20 cellular contexts compared by ENCODE assay signal in the genomic region with DNA sequence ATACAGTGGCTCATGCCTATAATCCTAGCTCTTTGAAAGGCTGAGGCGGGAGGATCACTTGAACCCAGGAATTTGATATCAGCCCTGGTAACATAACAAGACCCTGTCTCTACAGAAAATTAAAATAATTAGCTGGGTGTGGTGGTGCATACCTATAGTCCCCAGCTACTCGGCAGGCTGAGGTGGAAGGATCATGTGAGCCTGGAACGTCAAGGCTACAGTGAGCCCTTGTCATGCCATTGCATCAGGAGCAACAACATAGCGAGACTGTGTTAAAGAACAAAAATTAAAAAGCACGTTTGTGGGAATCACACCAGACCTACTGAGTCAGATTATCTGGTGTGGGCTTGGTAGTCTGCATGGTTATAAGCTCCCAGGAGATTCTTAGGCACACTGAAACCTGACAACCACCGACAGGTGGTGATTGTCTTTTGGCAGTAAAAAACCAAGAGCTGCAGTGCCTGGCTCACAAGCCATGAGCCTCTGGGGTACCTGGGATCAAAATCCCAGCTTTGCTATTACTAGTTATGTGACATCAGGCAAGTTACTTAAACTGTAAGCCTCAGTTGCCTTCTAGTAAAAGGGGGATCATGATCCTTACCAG.
DNase-seq lines count a peak whose midpoint lies in the region; ATAC-seq and TF ChIP-seq lines count a peak whose summit lies in the region.
"Had no signal": no experiment of that assay in that cellular context is flagged by ENCODE, and none has a peak within 500 bp of the region (broad histone marks: within the 10 kb centered on the region; RNA-seq: fewer than 3 reads in every experiment).

No MANE protein-coding gene starts in this region.

- no peak for TF ChIP-seq CTCF in left lung (IDR thresholded peaks at IDR 0.05)
- no peak for TF ChIP-seq CTCF in chondrocyte (IDR thresholded peaks at IDR 0.05)
- TF ChIP-seq CTCF in osteoblast (IDR thresholded peaks at IDR 0.05; ENCODE audit: extremely low read depth, low read depth, low read length): no peak

- H3K4me3 ChIP-seq in SJCRH30 (no peak overlapping the region), left lung (no peak overlapping the region), osteoblast (ENCODE audit: insufficient read depth, low read length) (no peak overlapping the region)
- H3K4me3 ChIP-seq: A549, BLaER1 had no signal

- no peaks in the 10 kb centered on the region for H3K9me3 Mint-ChIP-seq in chondrocyte (ENCODE audit: low read depth)
- H3K9me3 Mint-ChIP-seq: CD8-positive, alpha-beta T cell had no signal

- no peak overlapping the region for H3K4me3 Mint-ChIP-seq in chondrocyte (ENCODE audit: unreplicated experiment)
- H3K4me3 Mint-ChIP-seq: CD8-positive, alpha-beta T cell; T-helper 17 cell had no signal

- H3K4me2 ChIP-seq in osteoblast (ENCODE audit: insufficient read depth, low read length): no peak overlapping the region
- H3K4me2 ChIP-seq: A549, BLaER1 had no signal

- ATAC-seq in left lung (peak; percentile 15), GM18861 (IDR thresholded peaks at IDR 0.05; ENCODE audit: unreplicated experiment) (no peak)
- ATAC-seq: A549; CD8-positive, alpha-beta T cell; HepG2; Panc1; T-helper 17 cell had no signal

- H3K9me3 ChIP-seq in SJCRH30 (replicated peaks) (no peaks in the 10 kb centered on the region), left lung (no peaks in the 10 kb centered on the region), osteoblast (ENCODE audit: low read depth, low read length) (no peaks in the 10 kb centered on the region)
- H3K9me3 ChIP-seq: A549, BLaER1 had no signal

- no peaks in the 10 kb centered on the region for H3K36me3 Mint-ChIP-seq in chondrocyte (ENCODE audit: low read depth)

- no peaks in the 10 kb centered on the region for H3K27me3 Mint-ChIP-seq in chondrocyte (ENCODE audit: low read depth)
- H3K27me3 Mint-ChIP-seq: T-helper 17 cell had no signal

- no peaks in the 10 kb centered on the region for H3K36me3 ChIP-seq in SJCRH30
- H3K36me3 ChIP-seq in left lung: no peaks in the 10 kb centered on the region
- H3K36me3 ChIP-seq in osteoblast (ENCODE audit: insufficient read depth, low read length): peaks cover 4% of the 10 kb centered on the region

- peaks cover 13% of the 10 kb centered on the region for H3K4me1 ChIP-seq in SJCRH30
- peaks cover 5 to 32% of the 10 kb centered on the region in 2 donors for H3K4me1 ChIP-seq in left lung
- H3K4me1 ChIP-seq in osteoblast (ENCODE audit: insufficient read depth, low read length): peaks cover 4% of the 10 kb centered on the region
- H3K4me1 ChIP-seq: A549 had no signal

- DNase-seq in G401 (ENCODE audit: low spot score) (peak; percentile 47), NCI-H2107 (lab: John Stamatoyannopoulos, UW) (peak; percentile 9), SJCRH30 (peak; percentile 13 to 58), left lung (no peak), chondrocyte (ENCODE audit: low spot score) (no peak), osteoblast (ENCODE audit: insufficient read length, low spot score, missing footprints) (no peak)
- DNase-seq in activated naive CD4-positive, alpha-beta T cell (lab: John Stamatoyannopoulos, UW): no peak
- DNase-seq: CD8-positive, alpha-beta T cell; DMS79 treated with DMSO at 0.1 percent for 48 hours; HCEC 1CT; KG1; NCI-H187; NCI-H510A; NCI-H774; T-helper 17 cell had no signal

- H3K27me3 ChIP-seq in SJCRH30 (no peaks in the 10 kb centered on the region), left lung (no peaks in the 10 kb centered on the region), osteoblast (ENCODE audit: insufficient read depth, low read length) (no peaks in the 10 kb centered on the region)
- H3K27me3 ChIP-seq: BLaER1 had no signal

- in situ Hi-C loops in G401 (cut with HindIII; ENCODE audit: low sequenced_read_pairs): no loop called here

- H3K27ac ChIP-seq in SJCRH30 (no peak overlapping the region), left lung (no peak overlapping the region), osteoblast (ENCODE audit: low read depth, low read length) (no peak overlapping the region)
- H3K27ac ChIP-seq: A549, BLaER1 had no signal

- peaks cover 92% of the 10 kb centered on the region for H3K79me2 ChIP-seq in osteoblast (ENCODE audit: insufficient read depth, low read length)

- H3K27ac Mint-ChIP-seq in chondrocyte (ENCODE audit: unreplicated experiment): no peak overlapping the region
- H3K27ac Mint-ChIP-seq: CD8-positive, alpha-beta T cell; T-helper 17 cell had no signal

- intact Hi-C loops in left lung (cut with DNase I): no loop called here

- no peak overlapping the region for H2AFZ ChIP-seq in osteoblast (ENCODE audit: low read length)

- peaks cover 43% of the 10 kb centered on the region for H3K4me1 Mint-ChIP-seq in chondrocyte (ENCODE audit: low read depth)

- peaks cover 67% of the 10 kb centered on the region for H4K20me1 ChIP-seq in osteoblast (ENCODE audit: insufficient read depth, low read length)

Comparison
In these comparisons a context has a peak if more than half of its experiments do, and no peak if none do; other contexts are left out.
1. DNase-seq: peak in G401 (single experiment), NCI-H2107 (single experiment) and SJCRH30 (2 of 2); none in left lung (0 of 2), chondrocyte (single experiment), osteoblast (single experiment) and activated naive CD4-positive, alpha-beta T cell (0 of 4).